Comparison of ENCODE assay signal across 21 cellular contexts in genomic region chr10:86951184-86951761, GRCh38. TPM values are rescaled to one million over a fixed set of nuclear protein-coding genes. Genes with fewer than 3 reads are reported as not detected.
DNase-seq lines count a peak whose midpoint lies in the region; ATAC-seq, FAIRE-seq and TF ChIP-seq lines count a peak whose summit lies in the region.
"Had no signal": no experiment of that assay in that cellular context is flagged by ENCODE, and none has a peak within 500 bp of the region (broad histone marks: within the 10 kb centered on the region; RNA-seq: fewer than 3 reads in every experiment).

No MANE protein-coding gene starts in this region.

- peaks cover 34% of the 10 kb centered on the region for H3K4me1 Mint-ChIP-seq in activated naive CD4-positive, alpha-beta T cell treated with anti-CD3 and anti-CD28 coated beads, Interleukin-2, amount 10 ng/mL, durations not matched to agents 7 days and 5 days
- peaks cover 21% of the 10 kb centered on the region for H3K4me1 Mint-ChIP-seq in activated naive CD4-positive, alpha-beta T cell treated with anti-CD3 and anti-CD28 coated beads for 36 hours (ENCODE audit: low read depth)

- TF ChIP-seq CTCF in ovary (IDR thresholded peaks at IDR 0.05), result no peak

- TF ChIP-seq POLR2A in ovary (IDR thresholded peaks at IDR 0.05), result no peak
- TF ChIP-seq POLR2A in H54 (IDR thresholded peaks at IDR 0.05; ENCODE audit: low read depth, low read length), result no peak

- intact Hi-C loops in activated naive CD4-positive, alpha-beta T cell treated with anti-CD3 and anti-CD28 coated beads for 36 hours (cut with micrococcal nuclease), result no loop called here
- intact Hi-C loops in ovary (cut with DNase I), result no loop called here
- intact Hi-C loops in Right ventricle myocardium superior (cut with DNase I), result no loop called here

- no peak overlapping the region for H3K4me3 ChIP-seq in ovary
- H3K4me3 ChIP-seq: GM23248 had no signal

- H3K9me3 Mint-ChIP-seq in activated naive CD4-positive, alpha-beta T cell treated with anti-CD3 and anti-CD28 coated beads, Interleukin-2, amount 10 ng/mL, durations not matched to agents 7 days and 5 days, result peaks cover 18% of the 10 kb centered on the region
- peaks cover 12% of the 10 kb centered on the region for H3K9me3 Mint-ChIP-seq in activated naive CD4-positive, alpha-beta T cell treated with anti-CD3 and anti-CD28 coated beads for 36 hours

- peaks cover 8% of the 10 kb centered on the region for H3K27me3 Mint-ChIP-seq in activated naive CD4-positive, alpha-beta T cell treated with anti-CD3 and anti-CD28 coated beads, Interleukin-2, amount 10 ng/mL, durations not matched to agents 7 days and 5 days
- H3K27me3 Mint-ChIP-seq in activated naive CD4-positive, alpha-beta T cell treated with anti-CD3 and anti-CD28 coated beads for 36 hours (ENCODE audit: low read depth), result no peaks in the 10 kb centered on the region

- no peaks in the 10 kb centered on the region for H3K36me3 ChIP-seq in ovary

- peak overlapping the region; percentile 98 for H3K27ac Mint-ChIP-seq in activated naive CD4-positive, alpha-beta T cell treated with anti-CD3 and anti-CD28 coated beads, Interleukin-2, amount 10 ng/mL, durations not matched to agents 7 days and 5 days
- no peak overlapping the region for H3K27ac Mint-ChIP-seq in activated naive CD4-positive, alpha-beta T cell treated with anti-CD3 and anti-CD28 coated beads for 36 hours
- H3K27ac Mint-ChIP-seq: HFFc6 had no signal

- CTCF ChIA-PET in activated naive CD4-positive, alpha-beta T cell treated with anti-CD3 and anti-CD28 coated beads, Interleukin-2, amount 10 ng/mL, durations not matched to agents 7 days and 5 days (lab: Charles Lee), result interaction anchor here (1.9 kb wide), 1 partner anchor 11 kb away, joined by 5 read pairs; no protein-coding TSS in a partner anchor
- CTCF ChIA-PET in activated naive CD4-positive, alpha-beta T cell treated with anti-CD3 and anti-CD28 coated beads for 36 hours (lab: Charles Lee), result interaction anchor here (0.7 to 2.4 kb wide), 3 partner anchors 11 to 26 kb away, joined by 4 to 11 read pairs (median 4); no protein-coding TSS in a partner anchor

- no peaks in the 10 kb centered on the region for H3K27me3 ChIP-seq in ovary

- FAIRE-seq in H54 (lab: Jason Lieb, UNC), result no peak
- FAIRE-seq: A204.1, G401.6, GM12891 had no signal

- peaks cover 21% of the 10 kb centered on the region for H3K4me1 ChIP-seq in ovary (ENCODE audit: insufficient read depth)

- no peak overlapping the region for H3K4me3 Mint-ChIP-seq in activated naive CD4-positive, alpha-beta T cell treated with anti-CD3 and anti-CD28 coated beads, Interleukin-2, amount 10 ng/mL, durations not matched to agents 7 days and 5 days
- H3K4me3 Mint-ChIP-seq in activated naive CD4-positive, alpha-beta T cell treated with anti-CD3 and anti-CD28 coated beads for 36 hours, result no peak overlapping the region
- H3K4me3 Mint-ChIP-seq: HFFc6 had no signal

- TF ChIP-seq EP300 in ovary (IDR thresholded peaks at IDR 0.05), result no peak

- no peak for ATAC-seq in Right ventricle myocardium superior (ENCODE audit: poor library complexity)

- H3K27ac ChIP-seq in epithelial cell of prostate (peak overlapping the region; percentile 67), ovary (no peak overlapping the region)
- H3K27ac ChIP-seq: GM23248, RWPE1 had no signal

- H3K36me3 Mint-ChIP-seq in activated naive CD4-positive, alpha-beta T cell treated with anti-CD3 and anti-CD28 coated beads, Interleukin-2, amount 10 ng/mL, durations not matched to agents 7 days and 5 days, result peaks cover 13% of the 10 kb centered on the region
- peaks cover 4% of the 10 kb centered on the region for H3K36me3 Mint-ChIP-seq in activated naive CD4-positive, alpha-beta T cell treated with anti-CD3 and anti-CD28 coated beads for 36 hours (ENCODE audit: low read depth)

- DNase-seq in activated naive CD4-positive, alpha-beta T cell treated with anti-CD3 and anti-CD28 coated beads, Interleukin-2, amount 10 ng/mL, durations not matched to agents 7 days and 5 days, result no peak
- DNase-seq in activated naive CD4-positive, alpha-beta T cell treated with anti-CD3 and anti-CD28 coated beads for 36 hours, result no peak
- DNase-seq in epithelial cell of prostate (ENCODE audit: low read depth, low spot score) (no peak), ovary (peak in 3 of 5 donors; percentile 3 to 9 (median 3)), ureter (ENCODE audit: low spot score) (peak; percentile 65), NCI-H1436 treated with DMSO at 0.1 percent for 48 hours (lab: John Stamatoyannopoulos, UW) (no peak), H54 (ENCODE audit: insufficient read length, low spot score) (no peak), Right ventricle myocardium superior (no peak)
- DNase-seq: C1 segment of cervical spinal cord, Calu3, DMS79, GM23248, HFFc6, KBM-7, NCI-H1048, NCI-H2107, NCI-H345 had no signal

- no peaks in the 10 kb centered on the region for H3K9me3 ChIP-seq in ovary

RNA-seq across cellular contexts. Expression of gene MMRN2, which starts 6.1 kb away (rescaled TPM):
- not detected for total RNA-seq in activated naive CD4-positive, alpha-beta T cell treated with anti-CD3 and anti-CD28 coated beads for 36 hours
- 10 to 100 TPM; 11.3 to 44.6 (median 18.5) TPM for total RNA-seq in ovary
- 10 to 100 TPM; 21.2 to 29.9 TPM for polyA plus RNA-seq in ovary
- 99.0 TPM for total RNA-seq in ureter
- total RNA-seq in Right ventricle myocardium superior, result 33.5 TPM
- total RNA-seq: Calu3 had no signal

RNA-seq across cellular contexts. Expression of gene SNCG, which starts 7.1 kb away (rescaled TPM):
- 1 to 10 TPM in 1 of 2 experiments, under 1 TPM in 1; 0.72 to 1.2 TPM for total RNA-seq in activated naive CD4-positive, alpha-beta T cell treated with anti-CD3 and anti-CD28 coated beads for 36 hours
- total RNA-seq in ovary, result 10 to 100 TPM; 15.4 to 76.1 (median 43.6) TPM
- polyA plus RNA-seq in ovary, result 10 to 100 TPM; 13.7 to 41.9 TPM
- total RNA-seq in ureter, result 706 TPM
- 23.5 TPM for total RNA-seq in Right ventricle myocardium superior

RNA-seq across cellular contexts. Expression of gene ADIRF, which starts 17.0 kb away (rescaled TPM):
- total RNA-seq in activated naive CD4-positive, alpha-beta T cell treated with anti-CD3 and anti-CD28 coated beads for 36 hours, result not detected
- total RNA-seq in ovary (100 to 1,000 TPM; 154 to 451 (median 231) TPM), ureter (790 TPM), Right ventricle myocardium superior (43.2 TPM)
- 100 to 1,000 TPM in 1 of 2 donors, 10 to 100 TPM in 1; 57.4 to 528 TPM for polyA plus RNA-seq in ovary
- total RNA-seq: Calu3 had no signal

Comparison
In these comparisons a context has a peak if more than half of its experiments do, and no peak if none do; other contexts are left out.
1. DNase-seq: peak in ovary (3 of 5) and ureter (single experiment); none in activated naive CD4-positive, alpha-beta T cell treated with anti-CD3 and anti-CD28 coated beads, Interleukin-2, amount 10 ng/mL, durations not matched to agents 7 days and 5 days (single experiment), activated naive CD4-positive, alpha-beta T cell treated with anti-CD3 and anti-CD28 coated beads for 36 hours (single experiment), epithelial cell of prostate (single experiment), NCI-H1436 treated with DMSO at 0.1 percent for 48 hours (single experiment), H54 (single experiment) and Right ventricle myocardium superior (single experiment).
2. RNA of gene MMRN2, which starts 6.1 kb away (total RNA-seq): 99.0 TPM in ureter (single experiment), 33.5 TPM in Right ventricle myocardium superior (single experiment) and 11.3 to 44.6 TPM in ovary; not detected in activated naive CD4-positive, alpha-beta T cell treated with anti-CD3 and anti-CD28 coated beads for 36 hours; every median in the first group is over 10 times any median in the second.
3. RNA of gene ADIRF, which starts 17.0 kb away (total RNA-seq): 790 TPM in ureter (single experiment), 154 to 451 TPM in ovary and 43.2 TPM in Right ventricle myocardium superior (single experiment); not detected in activated naive CD4-positive, alpha-beta T cell treated with anti-CD3 and anti-CD28 coated beads for 36 hours; every median in the first group is over 10 times any median in the second.